ENCODE assay signal across 20 cellular contexts in the genomic region with DNA sequence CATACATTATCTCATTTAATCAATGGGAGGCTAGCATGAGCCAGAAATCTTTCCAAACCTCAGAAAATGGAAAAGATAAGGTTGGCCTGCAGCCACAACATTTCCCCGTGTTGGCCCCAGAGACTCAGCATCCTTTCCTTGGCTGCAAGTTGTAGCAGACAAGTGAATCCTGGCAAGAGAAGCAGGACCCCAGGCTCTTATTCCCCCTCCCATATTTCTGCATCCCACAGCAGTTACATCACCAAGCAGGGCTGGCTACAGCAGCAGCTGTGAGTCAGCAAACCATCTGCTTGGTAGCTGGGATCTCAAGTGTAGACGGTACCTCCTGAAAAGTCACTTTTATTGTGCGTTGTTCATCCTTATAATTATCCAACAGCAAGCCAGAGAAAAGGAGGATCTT.
DNase-seq lines count a peak whose midpoint lies in the region; ATAC-seq and TF ChIP-seq lines count a peak whose summit lies in the region.
"Had no signal": no experiment of that assay in that cellular context is flagged by ENCODE, and none has a peak within 500 bp of the region (broad histone marks: within the 10 kb centered on the region; RNA-seq: fewer than 3 reads in every experiment).

No MANE protein-coding gene starts in this region.

- H3K36me3 Mint-ChIP-seq in CD4-positive, alpha-beta memory T cell: no peaks in the 10 kb centered on the region
- H3K36me3 Mint-ChIP-seq: activated naive CD4-positive, alpha-beta T cell treated with anti-CD3 and anti-CD28 coated beads, Interleukin-2, amount 50 U/mL, for 72 hours; type B pancreatic cell had no signal

- H3K27ac ChIP-seq in foreskin keratinocyte (no peak overlapping the region), substantia nigra (ENCODE audit: low read depth, low read length, poor library complexity, severe bottlenecking) (no peak overlapping the region)
- no peak overlapping the region for H3K27ac ChIP-seq in CD4-positive, alpha-beta memory T cell (ENCODE audit: low read depth, low read length)
- H3K27ac ChIP-seq: KMS-11, lower lobe of right lung, prostate gland had no signal

- no peaks in the 10 kb centered on the region for H3K9me3 ChIP-seq in CD4-positive, alpha-beta memory T cell (ENCODE audit: control insufficient read depth in 1 of 2, low read length in 2 of 2)
- H3K9me3 ChIP-seq: lower lobe of right lung, prostate gland had no signal

- DNase-seq in AG10803 (ENCODE audit: low read depth) (peak; percentile 35), EL (peak; percentile 28), astrocyte of the hippocampus (ENCODE audit: low read depth, low spot score) (peak; percentile 55), foreskin keratinocyte (no peak), substantia nigra (lab: John Stamatoyannopoulos, UW) (no peak), SKM-1 treated with dmso at 0.1 percent for 144 hours (lab: John Stamatoyannopoulos, UW; ENCODE audit: unreplicated experiment) (no peak)
- DNase-seq in effector CD8-positive, alpha-beta T cell (lab: John Stamatoyannopoulos, UW): no peak
- DNase-seq in CD4-positive, alpha-beta memory T cell: no peak
- DNase-seq: CD8-positive, alpha-beta memory T cell; effector CD4-positive, alpha-beta T cell; erythroblast; kidney; lower lobe of right lung; NCI-H146; NCI-H82 had no signal

- peaks cover 2 to 5% of the 10 kb centered on the region in 2 donors for H3K27me3 Mint-ChIP-seq in CD4-positive, alpha-beta memory T cell

- H3K36me3 ChIP-seq in CD4-positive, alpha-beta memory T cell (ENCODE audit: insufficient read depth, low read length): no peaks in the 10 kb centered on the region
- H3K36me3 ChIP-seq: prostate gland had no signal

- ATAC-seq in foreskin keratinocyte: peak; percentile 12
- ATAC-seq: activated naive CD4-positive, alpha-beta T cell treated with anti-CD3 and anti-CD28 coated beads, Interleukin-2, amount 50 U/mL, for 72 hours; GM23338; lower lobe of right lung had no signal

- H3K9me3 Mint-ChIP-seq in CD4-positive, alpha-beta memory T cell: peaks cover 0 to 2% (median 0%) of the 10 kb centered on the region in 8 donors
- H3K9me3 Mint-ChIP-seq: activated naive CD4-positive, alpha-beta T cell treated with anti-CD3 and anti-CD28 coated beads, Interleukin-2, amount 50 U/mL, for 72 hours; CD8-positive, alpha-beta memory T cell; GM23338; type B pancreatic cell had no signal

- intact Hi-C loops in CD4-positive, alpha-beta memory T cell (cut with micrococcal nuclease): no loop called here

- peaks cover 1 to 5% (median 4%) of the 10 kb centered on the region in 4 donors for H3K4me1 Mint-ChIP-seq in CD4-positive, alpha-beta memory T cell

- TF ChIP-seq CTCF in AG10803 (conservative IDR thresholded peaks at IDR 0.05; ENCODE audit: low read length): no peak
- TF ChIP-seq CTCF in foreskin keratinocyte (conservative IDR thresholded peaks at IDR 0.05): no peak

- no peaks in the 10 kb centered on the region for H3K4me1 ChIP-seq in foreskin keratinocyte
- H3K4me1 ChIP-seq in CD4-positive, alpha-beta memory T cell (ENCODE audit: insufficient read depth, low read length): no peaks in the 10 kb centered on the region
- H3K4me1 ChIP-seq: lower lobe of right lung, prostate gland had no signal

- H3K27me3 ChIP-seq in foreskin keratinocyte: no peaks in the 10 kb centered on the region
- H3K27me3 ChIP-seq in CD4-positive, alpha-beta memory T cell (ENCODE audit: insufficient read depth, low read length): no peaks in the 10 kb centered on the region

- CTCF ChIA-PET in CD4-positive, alpha-beta memory T cell (lab: Charles Lee; ENCODE audit: partially characterized antibody): interaction anchor here (1.4 to 1.7 kb wide), 3 partner anchors 12 to 600 kb away, joined by 3 read pairs; no protein-coding TSS in a partner anchor

- H3K27ac Mint-ChIP-seq in CD4-positive, alpha-beta memory T cell: peak overlapping the region in 1 of 7 donors; percentile 37
- H3K27ac Mint-ChIP-seq: activated naive CD4-positive, alpha-beta T cell treated with anti-CD3 and anti-CD28 coated beads, Interleukin-2, amount 50 U/mL, for 72 hours; CD8-positive, alpha-beta memory T cell; GM23338; type B pancreatic cell had no signal

- POLR2A ChIA-PET in CD4-positive, alpha-beta memory T cell (lab: Charles Lee; ENCODE audit: partially characterized antibody): no interaction called here

- no peak overlapping the region for H3K4me3 Mint-ChIP-seq in CD4-positive, alpha-beta memory T cell
- H3K4me3 Mint-ChIP-seq: CD8-positive, alpha-beta memory T cell; GM23338; type B pancreatic cell had no signal

- H3K4me3 ChIP-seq in AG10803 (ENCODE audit: low read length): no peak overlapping the region
- H3K4me3 ChIP-seq in CD4-positive, alpha-beta memory T cell (ENCODE audit: low read length in 2 of 2): no peak overlapping the region
- H3K4me3 ChIP-seq: GM23338, lower lobe of right lung, prostate gland had no signal

Comparison
In these comparisons a context has a peak if more than half of its experiments do, and no peak if none do; other contexts are left out.
1. DNase-seq: peak in AG10803 (single experiment), EL (single experiment) and astrocyte of the hippocampus (single experiment); none in foreskin keratinocyte (0 of 2), substantia nigra (0 of 49), effector CD8-positive, alpha-beta T cell (single experiment), CD4-positive, alpha-beta memory T cell (0 of 5) and SKM-1 treated with dmso at 0.1 percent for 144 hours (single experiment).